In genomic region chr6:169262602-169263001, GRCh38 we compare ENCODE assay signal across 8 cellular contexts. TPM values are rescaled to one million over a fixed set of nuclear protein-coding genes. Genes with fewer than 3 reads are reported as not detected.
"Had no signal": no experiment of that assay in that cellular context is flagged by ENCODE, and none has a peak within 500 bp of the region (broad histone marks: within the 10 kb centered on the region; RNA-seq: fewer than 3 reads in every experiment).

No MANE protein-coding gene starts in this region.

RNA-seq across cellular contexts. Expression of gene THBS2, which starts 9.0 kb away (rescaled TPM):
- total RNA-seq: activated naive CD4-positive, alpha-beta T cell treated with anti-CD3 and anti-CD28 coated beads for 36 hours; activated naive CD4-positive, alpha-beta T cell treated with anti-CD3 and anti-CD28 coated beads, Interleukin-2, amount 50 U/mL, for 72 hours; activated naive CD8-positive, alpha-beta T cell treated with anti-CD3 and anti-CD28 coated beads for 36 hours; activated naive CD8-positive, alpha-beta T cell treated with anti-CD3 and anti-CD28 coated beads, Interleukin-2, amount 10 ng/mL, durations not matched to agents 7 days and 5 days; activated T-cell treated with anti-CD3 and anti-CD28 coated beads, Interleukin-2, amount 50 U/mL, for 72 hours; activated T-helper 1 cell treated with anti-CD3 and anti-CD28 coated beads, Interleukin-12 subunit alpha, Interleukin-12 subunit beta, Interleukin-2, Interleukin-4 antibody, amounts not matched to agents 30 ng/mL and 10 ng/mL and 1 ng/mL, durations not matched to agents 14 hours and 24 hours and 36 hours; activated T-helper 17 cell treated with anti-CD3 and anti-CD28 coated beads, Interleukin-2, amount 50 U/mL, for 72 hours; activated T-helper 2 cell treated with anti-CD3 and anti-CD28 coated beads, Interferon-gamma antibody, Interleukin-2, Interleukin-4, amounts not matched to agents 10 μg/mL and 5 μg/mL and 100 μg/mL, durations not matched to agents 14 hours and 24 hours and 36 hours had no signal
